9 cellular contexts compared by ENCODE assay signal in the genomic region with DNA sequence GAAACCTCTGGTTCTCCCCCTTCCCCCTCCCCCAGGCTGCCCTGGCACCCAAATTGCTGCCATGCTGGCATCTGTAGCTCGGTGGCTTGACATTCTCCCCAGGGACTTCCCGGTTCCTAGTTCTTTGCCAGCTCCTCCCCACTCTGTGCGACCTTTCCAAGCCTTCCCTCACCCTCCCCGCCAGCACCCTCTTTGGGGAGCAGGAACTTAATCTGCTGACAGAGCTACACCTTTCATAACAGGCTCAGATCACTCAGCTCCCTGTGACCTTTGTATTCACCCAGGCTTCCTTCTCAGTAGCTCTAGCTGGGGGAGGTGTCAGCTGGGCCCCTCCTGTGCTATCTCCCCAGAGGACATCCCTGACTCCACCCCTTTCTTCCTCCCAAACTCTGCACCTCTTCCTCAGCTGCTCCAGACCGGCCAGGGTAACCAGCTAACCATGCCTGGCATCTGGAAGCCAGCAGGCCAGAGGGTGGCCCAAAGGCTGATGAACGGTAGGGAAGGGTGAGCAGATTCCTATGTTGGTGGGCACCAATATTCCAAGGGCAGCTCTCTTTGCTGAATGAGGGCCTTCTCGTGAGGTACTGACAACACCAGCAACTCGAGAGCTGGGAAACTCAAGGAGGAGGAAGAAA. TPM values are rescaled to one million over a fixed set of nuclear protein-coding genes. Genes with fewer than 3 reads are reported as not detected.
DNase-seq lines count a peak whose midpoint lies in the region; ATAC-seq and TF ChIP-seq lines count a peak whose summit lies in the region.
"Had no signal": no experiment of that assay in that cellular context is flagged by ENCODE, and none has a peak within 500 bp of the region (broad histone marks: within the 10 kb centered on the region; RNA-seq: fewer than 3 reads in every experiment).

No MANE protein-coding gene starts in this region.

- H3K4me3 ChIP-seq in foreskin fibroblast (ENCODE audit: low read depth in 1 of 2, low read length in 2 of 2) (no peak overlapping the region), skeletal muscle tissue (ENCODE audit: low read length in 3 of 3) (peak overlapping the region; percentile 57 to 69 (median 63))

- peak overlapping the region; percentile 64 to 88 (median 79) for H3K9ac ChIP-seq in skeletal muscle tissue (ENCODE audit: low read depth in 1 of 3, low read length in 3 of 3)

- peak; percentile 33 for DNase-seq in activated CD4-positive, alpha-beta T cell treated with anti-CD3 and anti-CD28 coated beads for 36 hours
- DNase-seq in activated CD4-positive, alpha-beta T cell treated with anti-CD3 and anti-CD28 coated beads, Interleukin-2, amount 50 U/mL, for 48 hours = no peak
- DNase-seq in RPMI8226 = peak; percentile 90
- DNase-seq in foreskin fibroblast = peak; percentile 32 to 55
- no peak for DNase-seq in Kasumi-1 (lab: John Stamatoyannopoulos, UW)
- no peak for DNase-seq in AG08396 (ENCODE audit: low spot score)
- no peak for DNase-seq in NCI-H510A (lab: John Stamatoyannopoulos, UW)

- CTCF ChIA-PET in activated CD4-positive, alpha-beta T cell treated with anti-CD3 and anti-CD28 coated beads for 36 hours (lab: Charles Lee) = interaction anchor here (0.7 to 8.9 kb wide), 25 partner anchors 11 to 243 kb away, joined by 3 to 146 read pairs (median 5); a partner anchor contains a TSS

- peak overlapping the region; percentile 43 for H3K4me3 Mint-ChIP-seq in activated CD4-positive, alpha-beta T cell treated with anti-CD3 and anti-CD28 coated beads for 36 hours
- H3K4me3 Mint-ChIP-seq: activated naive CD8-positive, alpha-beta T cell had no signal

- peaks cover 18 to 32% (median 26%) of the 10 kb centered on the region in 3 donors for H3K36me3 ChIP-seq in skeletal muscle tissue (ENCODE audit: control insufficient read depth in 3 of 3, insufficient read depth in 3 of 3, low read length in 3 of 3)

- peak overlapping the region; percentile 76 for H3K27ac Mint-ChIP-seq in activated CD4-positive, alpha-beta T cell treated with anti-CD3 and anti-CD28 coated beads for 36 hours
- H3K27ac Mint-ChIP-seq: activated naive CD8-positive, alpha-beta T cell had no signal

- intact Hi-C loops in activated CD4-positive, alpha-beta T cell treated with anti-CD3 and anti-CD28 coated beads for 36 hours (cut with DNase I, micrococcal nuclease) = loop anchor here (2.0 to 5.0 kb wide), 4 partner anchors 65 to 1127 kb away; a partner anchor contains a TSS

- peaks cover 4% of the 10 kb centered on the region for H3K36me3 Mint-ChIP-seq in activated CD4-positive, alpha-beta T cell treated with anti-CD3 and anti-CD28 coated beads for 36 hours (ENCODE audit: low read depth)
- H3K36me3 Mint-ChIP-seq: activated naive CD8-positive, alpha-beta T cell had no signal

- POLR2A ChIA-PET in activated CD4-positive, alpha-beta T cell treated with anti-CD3 and anti-CD28 coated beads for 36 hours (lab: Charles Lee) = interaction anchor here (0.6 to 1.1 kb wide), 4 partner anchors 8 to 37 kb away, joined by 3 read pairs; no protein-coding TSS in a partner anchor

- H3K9me3 Mint-ChIP-seq in activated CD4-positive, alpha-beta T cell treated with anti-CD3 and anti-CD28 coated beads for 36 hours (ENCODE audit: low read depth) = no peaks in the 10 kb centered on the region

- no peaks in the 10 kb centered on the region for H3K9me3 ChIP-seq in skeletal muscle tissue (ENCODE audit: control insufficient read depth in 3 of 3, low read length in 3 of 3)

- no peak for TF ChIP-seq CTCF in foreskin fibroblast (IDR thresholded peaks at IDR 0.05; ENCODE audit: low read depth, low read length)

- ATAC-seq in activated CD4-positive, alpha-beta T cell treated with anti-CD3 and anti-CD28 coated beads for 36 hours = no peak

- H3K27me3 Mint-ChIP-seq in activated CD4-positive, alpha-beta T cell treated with anti-CD3 and anti-CD28 coated beads for 36 hours = no peaks in the 10 kb centered on the region
- H3K27me3 Mint-ChIP-seq: activated naive CD8-positive, alpha-beta T cell had no signal

- H3K4me1 ChIP-seq in skeletal muscle tissue (ENCODE audit: control insufficient read depth in 3 of 3, insufficient read depth in 3 of 3, low read length in 3 of 3) = peaks cover 64 to 79% (median 76%) of the 10 kb centered on the region in 3 donors

- peaks cover 24% of the 10 kb centered on the region for H3K4me1 Mint-ChIP-seq in activated CD4-positive, alpha-beta T cell treated with anti-CD3 and anti-CD28 coated beads for 36 hours

- peak overlapping the region; percentile 100 for H3K27ac ChIP-seq in skeletal muscle tissue (ENCODE audit: low read depth, low read length)

- H3K27me3 ChIP-seq in skeletal muscle tissue (ENCODE audit: control insufficient read depth in 3 of 3, insufficient read depth in 3 of 3, low read length in 3 of 3) = no peaks in the 10 kb centered on the region

RNA-seq across cellular contexts. Expression of a gene that starts 1.8 kb away (rescaled TPM):
- 10 to 100 TPM; 26.8 to 44.2 TPM for total RNA-seq in activated CD4-positive, alpha-beta T cell treated with anti-CD3 and anti-CD28 coated beads for 36 hours
- total RNA-seq in skeletal muscle tissue = 37.1 TPM

RNA-seq across cellular contexts. Expression of a gene that starts 6.4 kb away (rescaled TPM):
- total RNA-seq in activated CD4-positive, alpha-beta T cell treated with anti-CD3 and anti-CD28 coated beads for 36 hours = under 1 TPM; 0.25 to 0.37 TPM
- 104 TPM for total RNA-seq in skeletal muscle tissue

RNA-seq across cellular contexts. Expression of a gene that starts 25.1 kb away (rescaled TPM):
- total RNA-seq in activated CD4-positive, alpha-beta T cell treated with anti-CD3 and anti-CD28 coated beads for 36 hours = 10 to 100 TPM; 51.8 to 76.6 TPM
- 19.3 TPM for total RNA-seq in skeletal muscle tissue

RNA-seq across cellular contexts. Expression of a gene that starts 52.8 kb away (rescaled TPM):
- total RNA-seq in activated CD4-positive, alpha-beta T cell treated with anti-CD3 and anti-CD28 coated beads for 36 hours = 1 to 10 TPM; 7.3 to 8.0 TPM
- 2.6 TPM for total RNA-seq in skeletal muscle tissue

RNA-seq across cellular contexts. Expression of a gene that starts 56.9 kb away (rescaled TPM):
- 10 to 100 TPM; 49.4 to 64.4 TPM for total RNA-seq in activated CD4-positive, alpha-beta T cell treated with anti-CD3 and anti-CD28 coated beads for 36 hours
- total RNA-seq in skeletal muscle tissue = 43.8 TPM

Comparison
In these comparisons a context has a peak if more than half of its experiments do, and no peak if none do; other contexts are left out.
1. DNase-seq: peak in activated CD4-positive, alpha-beta T cell treated with anti-CD3 and anti-CD28 coated beads for 36 hours (single experiment), RPMI8226 (single experiment) and foreskin fibroblast (2 of 2); none in activated CD4-positive, alpha-beta T cell treated with anti-CD3 and anti-CD28 coated beads, Interleukin-2, amount 50 U/mL, for 48 hours (0 of 2), Kasumi-1 (0 of 2), AG08396 (single experiment) and NCI-H510A (single experiment).
2. H3K4me3 ChIP-seq: peak in skeletal muscle tissue (3 of 3); none in foreskin fibroblast (0 of 2).
3. RNA of a gene that starts 6.4 kb away (total RNA-seq): 104 TPM in skeletal muscle tissue (single experiment); 0.25 to 0.37 TPM in activated CD4-positive, alpha-beta T cell treated with anti-CD3 and anti-CD28 coated beads for 36 hours; every median in the first group is over 10 times any median in the second.